ENCODE assay signal across 8 cellular contexts in genomic region chr5:93580387-93581100, GRCh38. TPM values are rescaled to one million over a fixed set of nuclear protein-coding genes. Genes with fewer than 3 reads are reported as not detected.
DNase-seq lines count a peak whose midpoint lies in the region; ATAC-seq, FAIRE-seq and TF ChIP-seq lines count a peak whose summit lies in the region.

No MANE protein-coding gene starts in this region.

- peak overlapping the region; percentile 84 to 94 for H3K27ac ChIP-seq in breast epithelium
- H3K27ac ChIP-seq in liver (ENCODE audit: low read depth in 1 of 2, low read length in 2 of 2): peak overlapping the region; percentile 58 to 86
- peak overlapping the region; percentile 84 for H3K27ac ChIP-seq in urinary bladder (ENCODE audit: low read depth)

- intact Hi-C loops in breast epithelium (cut with DNase I; ENCODE audit: low total_unique reads): no loop called here

- H3K4me1 ChIP-seq in breast epithelium (peaks cover 0 to 7% of the 10 kb centered on the region in 2 donors), liver (ENCODE audit: control insufficient read depth in 4 of 4, insufficient read depth in 4 of 4, low read length in 3 of 4) (peaks cover 2 to 48% (median 30%) of the 10 kb centered on the region in 4 donors), urinary bladder (ENCODE audit: insufficient read depth) (no peaks in the 10 kb centered on the region)

- DNase-seq in COLO668 (lab: John Stamatoyannopoulos, UW; ENCODE audit: unreplicated experiment): peak; percentile 44
- peak; percentile 15 for DNase-seq in HTR-8/SVneo (ENCODE audit: insufficient read length, low spot score)
- no peak for DNase-seq in breast epithelium (ENCODE audit: low spot score in 2 of 2)
- no peak for DNase-seq in NOMO-1 treated with dmso at 0.1 percent for 144 hours (lab: John Stamatoyannopoulos, UW; ENCODE audit: unreplicated experiment)
- no peak for DNase-seq in AG20443 (ENCODE audit: low spot score)

- ATAC-seq in GM19351 (IDR thresholded peaks at IDR 0.05; ENCODE audit: unreplicated experiment): no peak

- TF ChIP-seq POLR2A in breast epithelium (IDR thresholded peaks at IDR 0.05): no peak

- no peaks in the 10 kb centered on the region for H3K9me3 ChIP-seq in breast epithelium
- H3K9me3 ChIP-seq in liver (ENCODE audit: control insufficient read depth in 4 of 4, low read length in 3 of 4): no peaks in the 10 kb centered on the region

- H3K9ac ChIP-seq in liver (ENCODE audit: low read depth in 1 of 2, low read length in 2 of 2): peak overlapping the region; percentile 5 to 88

- peak overlapping the region; percentile 57 to 75 (median 63) for H3K4me3 ChIP-seq in breast epithelium
- peak overlapping the region; percentile 56 to 72 (median 62) for H3K4me3 ChIP-seq in liver (ENCODE audit: low read depth in 1 of 3, low read length in 3 of 3)
- peak overlapping the region; percentile 57 for H3K4me3 ChIP-seq in urinary bladder (ENCODE audit: low read depth, low read length)

- WGBS in liver: 2% methylated on average over 49 of the region's 49 CpGs
- under 1% methylated on average over 49 of the region's 49 CpGs for WGBS in urinary bladder

- TF ChIP-seq RAD21 in liver (IDR thresholded peaks at IDR 0.05): no peak

- H3K36me3 ChIP-seq in breast epithelium: no peaks in the 10 kb centered on the region
- H3K36me3 ChIP-seq in liver (ENCODE audit: control insufficient read depth in 4 of 4, insufficient read depth in 3 of 4, low read depth in 1 of 4, low read length in 3 of 4): no peaks in the 10 kb centered on the region
- H3K36me3 ChIP-seq in urinary bladder (ENCODE audit: insufficient read depth): no peaks in the 10 kb centered on the region

- TF ChIP-seq CTCF in breast epithelium (IDR thresholded peaks at IDR 0.05): no peak
- TF ChIP-seq CTCF in liver (IDR thresholded peaks at IDR 0.05; ENCODE audit: low read depth, low read length, missing input control): no peak

- FAIRE-seq in HTR-8/SVneo (lab: Jason Lieb, UNC): peak; percentile 33

- H3K27me3 ChIP-seq in breast epithelium (peaks cover 8 to 52% of the 10 kb centered on the region in 2 donors), liver (ENCODE audit: control insufficient read depth in 4 of 4, insufficient read depth in 4 of 4, low read length in 3 of 4) (peaks cover 0 to 21% (median 2%) of the 10 kb centered on the region in 4 donors)

TF ChIP-seq in liver, 16 proteins besides CTCF, POLR2A, EP300 and RAD21:
- peak; percentile 19 for TF ChIP-seq YY1 (IDR thresholded peaks at IDR 0.05)
- no peak for TF ChIP-seq EGR1 (IDR thresholded peaks at IDR 0.05; ENCODE audit: low read depth in 2 of 2)
- no peak for TF ChIP-seq GABPA (IDR thresholded peaks at IDR 0.05 in 1 of 2, conservative IDR thresholded peaks at IDR 0.05 in 1 of 2)

RNA-seq across cellular contexts. Expression of gene NR2F1-AS1, which starts 0.5 kb away (rescaled TPM):
- total RNA-seq in breast epithelium (10 to 100 TPM in 2 of 3 donors, 1 to 10 TPM in 1; 7.0 to 17.4 (median 15.2) TPM), liver (1 to 10 TPM; 2.3 to 4.0 TPM), urinary bladder (61.4 TPM)
- polyA plus RNA-seq in liver (1 to 10 TPM; 2.0 TPM), urinary bladder (25.9 TPM)

RNA-seq across cellular contexts. Expression of gene NR2F1, which starts 2.5 kb away (rescaled TPM):
- total RNA-seq in breast epithelium: 10 to 100 TPM in 2 of 3 donors, 1 to 10 TPM in 1; 4.6 to 63.6 (median 59.1) TPM
- total RNA-seq in liver: 10 to 100 TPM; 10.3 to 10.9 TPM
- polyA plus RNA-seq in liver: 10 to 100 TPM in 1 of 2 donors, 1 to 10 TPM in 1; 3.9 to 13.0 TPM
- 64.8 TPM for total RNA-seq in urinary bladder
- 149 TPM for polyA plus RNA-seq in urinary bladder

Comparison
In these comparisons a context has a peak if more than half of its experiments do, and no peak if none do; other contexts are left out.
1. DNase-seq: peak in COLO668 (single experiment) and HTR-8/SVneo (single experiment); none in breast epithelium (0 of 2), NOMO-1 treated with dmso at 0.1 percent for 144 hours (single experiment) and AG20443 (single experiment).
2. Peak in every context shown above with its lines, with median percentiles within 50 percentile points of each other: H3K27ac ChIP-seq and H3K4me3 ChIP-seq.